ENCODE assay signal across 9 cellular contexts in genomic region chr20:63230800-63231268, GRCh38. TPM values are rescaled to one million over a fixed set of nuclear protein-coding genes. Genes with fewer than 3 reads are reported as not detected.
DNase-seq lines count a peak whose midpoint lies in the region; TF ChIP-seq lines count a peak whose summit lies in the region.
"Had no signal": no experiment of that assay in that cellular context is flagged by ENCODE, and none has a peak within 500 bp of the region (broad histone marks: within the 10 kb centered on the region; RNA-seq: fewer than 3 reads in every experiment).

No MANE protein-coding gene starts in this region.

- no peaks in the 10 kb centered on the region for H3K36me3 Mint-ChIP-seq in activated CD4-positive, alpha-beta T cell treated with anti-CD3 and anti-CD28 coated beads, Interleukin-2, amount 10 ng/mL, durations not matched to agents 7 days and 5 days (ENCODE audit: low read depth)
- H3K36me3 Mint-ChIP-seq: IgD-negative memory B cell had no signal

- no peaks in the 10 kb centered on the region for H4K20me1 ChIP-seq in fibroblast of lung (ENCODE audit: control insufficient read depth, extremely low read depth, insufficient read depth, low read length)

- CTCF ChIA-PET in activated CD4-positive, alpha-beta T cell treated with anti-CD3 and anti-CD28 coated beads, Interleukin-2, amount 10 ng/mL, durations not matched to agents 7 days and 5 days (lab: Charles Lee), result interaction anchor here (0.9 to 1.2 kb wide), 2 partner anchors 16 to 48 kb away, joined by 3 read pairs; no protein-coding TSS in a partner anchor

- TF ChIP-seq CTCF in GM12864 (IDR thresholded peaks at IDR 0.05; ENCODE audit: low read depth, low read length, missing control alignments), result peak; percentile 15
- TF ChIP-seq CTCF in Peyer's patch (IDR thresholded peaks at IDR 0.05), result peak in 4 of 6 experiments; percentile 23 to 38 (median 36)
- peak; percentile 68 to 78 for TF ChIP-seq CTCF in fibroblast of lung (conservative IDR thresholded peaks at IDR 0.05 in 1 of 2, IDR thresholded peaks at IDR 0.05 in 1 of 2; ENCODE audit: low read depth in 1 of 2, low read length in 2 of 2)

- TF ChIP-seq POLR2A in Peyer's patch (IDR thresholded peaks at IDR 0.05), result no peak

- no peaks in the 10 kb centered on the region for H3K4me1 Mint-ChIP-seq in activated CD4-positive, alpha-beta T cell treated with anti-CD3 and anti-CD28 coated beads, Interleukin-2, amount 10 ng/mL, durations not matched to agents 7 days and 5 days

- H3K4me3 ChIP-seq in GM12864 (ENCODE audit: low read depth, low read length) (no peak overlapping the region), Peyer's patch (no peak overlapping the region), fibroblast of lung (replicated peaks in 1 of 4; ENCODE audit: control extremely low read depth in 1 of 4, insufficient read depth in 1 of 4, low read depth in 3 of 4, low read length in 4 of 4) (no peak overlapping the region), neuron (ENCODE audit: low read length) (peak overlapping the region; percentile 32)

- H3K9me3 Mint-ChIP-seq in activated CD4-positive, alpha-beta T cell treated with anti-CD3 and anti-CD28 coated beads, Interleukin-2, amount 10 ng/mL, durations not matched to agents 7 days and 5 days, result no peaks in the 10 kb centered on the region
- H3K9me3 Mint-ChIP-seq: IgD-negative memory B cell had no signal

- H3K79me2 ChIP-seq in fibroblast of lung (ENCODE audit: control insufficient read depth, insufficient read depth, low read length), result no peaks in the 10 kb centered on the region

- no peak overlapping the region for H3K4me3 Mint-ChIP-seq in activated CD4-positive, alpha-beta T cell treated with anti-CD3 and anti-CD28 coated beads, Interleukin-2, amount 10 ng/mL, durations not matched to agents 7 days and 5 days
- H3K4me3 Mint-ChIP-seq: IgD-negative memory B cell had no signal

- POLR2A ChIA-PET in activated CD4-positive, alpha-beta T cell treated with anti-CD3 and anti-CD28 coated beads, Interleukin-2, amount 10 ng/mL, durations not matched to agents 7 days and 5 days (lab: Charles Lee), result no interaction called here

- H3K36me3 ChIP-seq in Peyer's patch (no peaks in the 10 kb centered on the region), fibroblast of lung (ENCODE audit: control insufficient read depth, insufficient read depth, low read length) (no peaks in the 10 kb centered on the region), neuron (ENCODE audit: insufficient read depth, low read length) (no peaks in the 10 kb centered on the region)

- H3K9ac ChIP-seq in fibroblast of lung (ENCODE audit: insufficient read depth, low read length), result no peak overlapping the region

- H3K27ac Mint-ChIP-seq in activated CD4-positive, alpha-beta T cell treated with anti-CD3 and anti-CD28 coated beads, Interleukin-2, amount 10 ng/mL, durations not matched to agents 7 days and 5 days, result no peak overlapping the region

- no peak for DNase-seq in GM12864 (ENCODE audit: low read depth)
- peak in 1 of 3 donors; percentile 60 for DNase-seq in Peyer's patch
- DNase-seq in fibroblast of lung (ENCODE audit: low read depth in 2 of 2), result peak; percentile 68 to 73
- no peak for DNase-seq in NCI-H1436 treated with DMSO at 0.1 percent for 48 hours (lab: John Stamatoyannopoulos, UW)
- DNase-seq in cortex of kidney (lab: John Stamatoyannopoulos, UW), result no peak
- no peak for DNase-seq in activated CD4-positive, alpha-beta T cell treated with anti-CD3 and anti-CD28 coated beads, Interleukin-2, amount 10 ng/mL, durations not matched to agents 7 days and 5 days
- DNase-seq in CD1c-positive myeloid dendritic cell (ENCODE audit: extremely low spot score), result no peak

- H3K4me1 ChIP-seq in Peyer's patch, result no peaks in the 10 kb centered on the region
- H3K4me1 ChIP-seq in fibroblast of lung (ENCODE audit: control insufficient read depth, extremely low read depth, insufficient read depth, low read length), result peaks cover 14% of the 10 kb centered on the region
- H3K4me1 ChIP-seq in neuron (ENCODE audit: insufficient read depth, low read length), result peaks cover 28% of the 10 kb centered on the region

- H3K27ac ChIP-seq in Peyer's patch, result no peak overlapping the region
- no peak overlapping the region for H3K27ac ChIP-seq in fibroblast of lung (ENCODE audit: insufficient read depth, low read length)

- H3K27me3 ChIP-seq in Peyer's patch, result no peaks in the 10 kb centered on the region
- H3K27me3 ChIP-seq in fibroblast of lung (ENCODE audit: control insufficient read depth, insufficient read depth, low read length), result peaks cover 7% of the 10 kb centered on the region
- H3K27me3 ChIP-seq in neuron (ENCODE audit: insufficient read depth, low read length), result no peaks in the 10 kb centered on the region

- H3K9me3 ChIP-seq in Peyer's patch (no peaks in the 10 kb centered on the region), fibroblast of lung (ENCODE audit: control insufficient read depth, insufficient read depth, low read depth, low read length) (no peaks in the 10 kb centered on the region), neuron (ENCODE audit: low read length) (no peaks in the 10 kb centered on the region)

- H3K27me3 Mint-ChIP-seq in activated CD4-positive, alpha-beta T cell treated with anti-CD3 and anti-CD28 coated beads, Interleukin-2, amount 10 ng/mL, durations not matched to agents 7 days and 5 days, result peaks cover 29% of the 10 kb centered on the region

- H3K4me2 ChIP-seq in fibroblast of lung (ENCODE audit: extremely low read depth, insufficient read depth, low read length), result no peak overlapping the region

- H2AFZ ChIP-seq in fibroblast of lung (ENCODE audit: low read length) (peak overlapping the region; percentile 42), neuron (ENCODE audit: low read depth, low read length) (peak overlapping the region; percentile 30)

RNA-seq across cellular contexts. Expression of gene BIRC7, which starts 4.9 kb away (rescaled TPM):
- total RNA-seq in Peyer's patch (not detected), fibroblast of lung (not detected in 2 replicates)
- not detected in 2 replicates for polyA plus RNA-seq in fibroblast of lung
- not detected in 2 replicates for polyA plus RNA-seq in fibroblast of lung (2012)
- not detected in 2 replicates for polyA minus RNA-seq in fibroblast of lung (ENCODE audit: low replicate concordance)
- total RNA-seq in activated CD4-positive, alpha-beta T cell treated with anti-CD3 and anti-CD28 coated beads, Interleukin-2, amount 10 ng/mL, durations not matched to agents 7 days and 5 days, result not detected
- polyA plus RNA-seq: IgD-negative memory B cell had no signal

RNA-seq across cellular contexts. Expression of gene YTHDF1, which starts 14.9 kb away (rescaled TPM):
- total RNA-seq in Peyer's patch, result 10 to 100 TPM; 25.7 to 30.5 (median 28.3) TPM
- 12.8 and 16.3 TPM in 2 replicates for total RNA-seq in fibroblast of lung
- polyA plus RNA-seq in fibroblast of lung, result 25.9 and 29.2 TPM in 2 replicates
- polyA plus RNA-seq in fibroblast of lung (2012), result 21.3 and 24.9 TPM in 2 replicates
- 14.6 and 29.9 TPM in 2 replicates for polyA minus RNA-seq in fibroblast of lung (ENCODE audit: low replicate concordance)
- total RNA-seq in activated CD4-positive, alpha-beta T cell treated with anti-CD3 and anti-CD28 coated beads, Interleukin-2, amount 10 ng/mL, durations not matched to agents 7 days and 5 days, result 10 to 100 TPM; 39.3 to 41.3 TPM

RNA-seq across cellular contexts. Expression of gene NKAIN4, which starts 23.4 kb away (rescaled TPM):
- not detected for total RNA-seq in Peyer's patch
- not detected in 2 replicates for total RNA-seq in fibroblast of lung
- not detected in 2 replicates for polyA plus RNA-seq in fibroblast of lung
- not detected in 2 replicates for polyA plus RNA-seq in fibroblast of lung (2012)
- polyA minus RNA-seq in fibroblast of lung (ENCODE audit: low replicate concordance), result not detected in 2 replicates
- total RNA-seq in activated CD4-positive, alpha-beta T cell treated with anti-CD3 and anti-CD28 coated beads, Interleukin-2, amount 10 ng/mL, durations not matched to agents 7 days and 5 days, result not detected
- polyA plus RNA-seq: IgD-negative memory B cell had no signal

RNA-seq across cellular contexts. Expression of gene ARFGAP1, which starts 41.8 kb away (rescaled TPM):
- total RNA-seq in Peyer's patch (100 to 1,000 TPM in 1 of 4 donors, 10 to 100 TPM in 3; 66.6 to 149 (median 89.8) TPM), fibroblast of lung (35.2 and 42.9 TPM in 2 replicates)
- 33.1 and 37.6 TPM in 2 replicates for polyA plus RNA-seq in fibroblast of lung
- 65.4 and 66.5 TPM in 2 replicates for polyA plus RNA-seq in fibroblast of lung (2012)
- 55.4 and 101 TPM in 2 replicates for polyA minus RNA-seq in fibroblast of lung (ENCODE audit: low replicate concordance)
- 10 to 100 TPM; 88.0 to 94.4 TPM for total RNA-seq in activated CD4-positive, alpha-beta T cell treated with anti-CD3 and anti-CD28 coated beads, Interleukin-2, amount 10 ng/mL, durations not matched to agents 7 days and 5 days

Comparison
In these comparisons a context has a peak if more than half of its experiments do, and no peak if none do; other contexts are left out.
1. DNase-seq: peak in fibroblast of lung (2 of 2); none in GM12864 (single experiment), NCI-H1436 treated with DMSO at 0.1 percent for 48 hours (single experiment), cortex of kidney (single experiment), activated CD4-positive, alpha-beta T cell treated with anti-CD3 and anti-CD28 coated beads, Interleukin-2, amount 10 ng/mL, durations not matched to agents 7 days and 5 days (single experiment) and CD1c-positive myeloid dendritic cell (single experiment).
2. CTCF ChIP-seq: peak in every context shown above with its lines; median percentile 73 in fibroblast of lung; 36 in Peyer's patch; 15 in GM12864.